Comparison of ENCODE assay signal across 23 cellular contexts in the genomic region with DNA sequence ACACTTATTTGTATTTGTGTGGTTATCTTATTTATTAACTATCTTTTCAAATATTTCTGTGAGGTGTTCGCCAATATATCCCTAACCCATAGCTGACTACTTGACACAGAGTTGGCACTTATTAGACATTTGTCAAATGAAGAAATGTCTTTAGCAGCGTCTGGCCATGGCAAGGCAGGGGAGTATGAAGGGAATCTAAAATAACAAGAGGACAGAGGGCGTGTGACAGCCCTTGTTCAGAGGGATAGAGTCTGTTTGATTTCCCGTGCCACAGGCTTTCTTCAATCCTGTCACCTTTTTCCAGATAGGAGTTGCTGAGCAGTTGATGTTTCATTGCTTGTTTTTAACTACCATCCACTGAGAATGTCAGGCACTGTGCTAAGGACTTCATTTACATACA. TPM values are rescaled to one million over a fixed set of nuclear protein-coding genes. Genes with fewer than 3 reads are reported as not detected.
DNase-seq lines count a peak whose midpoint lies in the region; ATAC-seq, FAIRE-seq and TF ChIP-seq lines count a peak whose summit lies in the region.
"Had no signal": no experiment of that assay in that cellular context is flagged by ENCODE, and none has a peak within 500 bp of the region (broad histone marks: within the 10 kb centered on the region; RNA-seq: fewer than 3 reads in every experiment).

No MANE protein-coding gene starts in this region.

- POLR2A ChIA-PET in K562 (lab: Yijun Ruan, JAX), result interaction anchor here (1.0 kb wide), 1 partner anchor 10 kb away, joined by 3 read pairs; no protein-coding TSS in a partner anchor

- H3K9me3 ChIP-seq in DND-41 (ENCODE audit: insufficient read depth, low read length, severe bottlenecking) (no peaks in the 10 kb centered on the region), K562 (replicated peaks; ENCODE audit: control insufficient read depth, insufficient read depth, low read depth, low read length) (no peaks in the 10 kb centered on the region; the same call in none of the 2 replicates), heart left ventricle (no peaks in the 10 kb centered on the region), right cardiac atrium (ENCODE audit: control insufficient read depth, low read length) (no peaks in the 10 kb centered on the region)
- H3K9me3 ChIP-seq: Caco-2 had no signal

- H3K36me3 ChIP-seq in DND-41 (ENCODE audit: insufficient read depth, low read length) (no peaks in the 10 kb centered on the region), K562 (ENCODE audit: control insufficient read depth, insufficient read depth, low read length) (no peaks in the 10 kb centered on the region; the same call in 2 of the 3 replicates), heart left ventricle (no peaks in the 10 kb centered on the region)

- H3K4me3 ChIP-seq in DND-41 (ENCODE audit: low read depth in 1 of 2, low read length in 2 of 2), result no peak overlapping the region
- no peak overlapping the region for H3K4me3 ChIP-seq in K562
- H3K4me3 ChIP-seq in heart left ventricle, result no peak overlapping the region
- H3K4me3 ChIP-seq in right cardiac atrium (ENCODE audit: low read length), result no peak overlapping the region
- H3K4me3 ChIP-seq: PC-9 had no signal

- TF ChIP-seq POLR2A in K562 (conservative IDR thresholded peaks at IDR 0.05) (no peak), heart left ventricle (IDR thresholded peaks at IDR 0.05) (no peak)

- TF ChIP-seq RAD21 in K562 (CRISPR knock-in tag; conservative IDR thresholded peaks at IDR 0.05 in 1 of 2, IDR thresholded peaks at IDR 0.05 in 1 of 2), result no peak

- TF ChIP-seq EP300 in K562 (IDR thresholded peaks at IDR 0.05; ENCODE audit: low read length), result no peak

- in situ Hi-C loops in K562 (cut with MboI), result no loop called here

- no peak for ATAC-seq in DND-41 (ENCODE audit: insufficient read depth, low read depth)
- no peak for ATAC-seq in K562
- peak; percentile 50 to 75 (median 66) for ATAC-seq in heart left ventricle
- ATAC-seq in right cardiac atrium, result peak; percentile 88 to 91
- ATAC-seq in HG03432 (IDR thresholded peaks at IDR 0.05; ENCODE audit: unreplicated experiment), result no peak
- ATAC-seq in GM21786 (IDR thresholded peaks at IDR 0.05; ENCODE audit: unreplicated experiment), result no peak
- ATAC-seq: CD8-positive, alpha-beta T cell had no signal

- WGBS in K562 (ENCODE audit: insufficient coverage, low coverage, missing lambda C conversion rate), result 59% methylated on average over 4 of the region's 4 CpGs
- 50 to 73% (median 55%) methylated on average over 4 of the region's 4 CpGs for WGBS in heart left ventricle, 4 donors
- WGBS in right cardiac atrium, result 67% methylated on average over 4 of the region's 4 CpGs

- H2AFZ ChIP-seq in DND-41 (ENCODE audit: low read depth, low read length) (no peak overlapping the region), K562 (ENCODE audit: low read depth, low read length) (no peak overlapping the region)
- H2AFZ ChIP-seq: PC-9 had no signal

- BruUV-seq in K562 (replicated peaks; lab: Mats Ljungman, UMichigan), result no TSS peak

- H3K4me1 ChIP-seq in DND-41 (ENCODE audit: insufficient read depth, low read length), result no peaks in the 10 kb centered on the region
- H3K4me1 ChIP-seq in K562 (replicated peaks in 1 of 2; ENCODE audit: control insufficient read depth in 2 of 2, insufficient read depth in 2 of 2, low read length in 2 of 2), result peaks cover 3 to 12% of the 10 kb centered on the region in 2 experiments; a peak in 4 of 5 replicates
- no peaks in the 10 kb centered on the region for H3K4me1 ChIP-seq in heart left ventricle
- H3K4me1 ChIP-seq in right cardiac atrium (ENCODE audit: control insufficient read depth, insufficient read depth, low read length), result no peaks in the 10 kb centered on the region

- no peak overlapping the region for H3K9ac ChIP-seq in DND-41 (ENCODE audit: low read depth, low read length)
- H3K9ac ChIP-seq in K562 (ENCODE audit: insufficient read depth in 1 of 2, low read depth in 2 of 2, low read length in 2 of 2), result no peak overlapping the region

- intact Hi-C loops in K562 (cut with micrococcal nuclease), result no loop called here
- intact Hi-C loops in heart left ventricle (cut with DNase I), result no loop called here
- intact Hi-C loops in right cardiac atrium (cut with DNase I), result no loop called here

- TF ChIP-seq CTCF in DND-41 (IDR thresholded peaks at IDR 0.05; ENCODE audit: borderline replicate concordance, extremely low read depth, low read length, poor library complexity, severe bottlenecking) (no peak), K562 (IDR thresholded peaks at IDR 0.05 in 2 of 3, conservative IDR thresholded peaks at IDR 0.05 in 1 of 3; ENCODE audit: insufficient read depth in 2 of 3, low read depth in 1 of 3, low read length in 3 of 3) (no peak), heart left ventricle (IDR thresholded peaks at IDR 0.05) (no peak)

- H4K20me1 ChIP-seq in DND-41 (ENCODE audit: insufficient read depth, low read length), result no peaks in the 10 kb centered on the region
- H4K20me1 ChIP-seq in K562 (replicated peaks; ENCODE audit: control insufficient read depth, insufficient read depth, low read length), result no peaks in the 10 kb centered on the region

- no peak for FAIRE-seq in K562 (lab: Jason Lieb, UNC)
- FAIRE-seq: A204.1, GM12891 had no signal

- H3K4me2 ChIP-seq in DND-41 (ENCODE audit: insufficient read depth, low read length), result no peak overlapping the region
- no peak overlapping the region for H3K4me2 ChIP-seq in K562 (ENCODE audit: insufficient read depth, low read length)
- H3K4me2 ChIP-seq: PC-9 had no signal

- H3K27me3 ChIP-seq in DND-41 (ENCODE audit: insufficient read depth, low read length, poor library complexity) (no peaks in the 10 kb centered on the region), K562 (ENCODE audit: control insufficient read depth in 2 of 2, insufficient read depth in 2 of 2, low read length in 2 of 2) (no peaks in the 10 kb centered on the region), heart left ventricle (no peaks in the 10 kb centered on the region), right cardiac atrium (ENCODE audit: control insufficient read depth, insufficient read depth) (no peaks in the 10 kb centered on the region)

- H3K27ac ChIP-seq in DND-41 (ENCODE audit: low read length), result 0 out of 2 replicates have a peak overlapping the region, but pooled peaks have one; percentile 1
- no peak overlapping the region for H3K27ac ChIP-seq in K562 (ENCODE audit: extremely low read depth, low read depth, low read length)
- peak overlapping the region in 2 of 12 donors; percentile 12 to 24 for H3K27ac ChIP-seq in heart left ventricle
- peak overlapping the region; percentile 6 for H3K27ac ChIP-seq in right cardiac atrium (ENCODE audit: low read length)
- H3K27ac ChIP-seq: PC-9 had no signal

- no peaks in the 10 kb centered on the region for H3K79me2 ChIP-seq in DND-41 (ENCODE audit: insufficient read depth, low read length)
- H3K79me2 ChIP-seq in K562 (ENCODE audit: control insufficient read depth, insufficient read depth, low read length), result no peaks in the 10 kb centered on the region

- CTCF ChIA-PET in K562 (lab: Yijun Ruan, JAX; ENCODE audit: low intra/inter-chr PET ratio), result no interaction called here

- H3K9me1 ChIP-seq in K562 (ENCODE audit: control insufficient read depth, insufficient read depth, low read length), result no peaks in the 10 kb centered on the region

- no peak for DNase-seq in DND-41
- DNase-seq in K562 (ENCODE audit: extremely low read depth in 1 of 4, low spot score in 3 of 4), result no peak
- DNase-seq in heart left ventricle, result no peak
- DNase-seq in right cardiac atrium, result peak in 1 of 3 donors; percentile 54
- no peak for DNase-seq in stimulated activated naive CD4-positive, alpha-beta T cell (lab: John Stamatoyannopoulos, UW)
- no peak for DNase-seq in AG08396 (ENCODE audit: low spot score)
- DNase-seq: C1 segment of cervical spinal cord; Caco-2; CD8-positive, alpha-beta T cell; DMS79; GF-D8; H7; KG1; MM.1S; NCI-H2029; NCI-H2227 treated with DMSO at 0.1 percent for 48 hours; NCI-H526 treated with DMSO at 0.1 percent for 48 hours; PC-9; SHP77 had no signal

TF ChIP-seq in K562, 482 proteins besides CTCF, POLR2A, EP300 and RAD21:
- TF ChIP-seq ILF3 (IDR thresholded peaks at IDR 0.05; ENCODE audit: borderline replicate concordance), result no peak
- 0 out of 2 replicates have a peak, but pooled peaks have one; percentile 35 for TF ChIP-seq ADNP (tag; IDR thresholded peaks at IDR 0.05)
- no peak for TF ChIP-seq KDM2B (CRISPR knock-in tag; IDR thresholded peaks at IDR 0.05)
- no peak for TF ChIP-seq NR4A1 (CRISPR knock-in tag; IDR thresholded peaks at IDR 0.05)
- TF ChIP-seq NR4A1 (tag; IDR thresholded peaks at IDR 0.05), result no peak
- no peak for TF ChIP-seq NELFE (IDR thresholded peaks at IDR 0.05; ENCODE audit: insufficient read depth, insufficient read length)

RNA-seq across cellular contexts. Expression of a gene that starts 53.6 kb away (rescaled TPM):
- total RNA-seq in K562 (2011; cell fraction: chromatin; rRNA removed; ENCODE audit: low replicate concordance), result 34.4 and 95.3 TPM in 2 replicates
- 38.0 and 44.5 TPM in 2 replicates for total RNA-seq in K562 (2011; cell fraction: nucleolus; rRNA removed)
- total RNA-seq in K562 (2011; cell fraction: nucleoplasm; rRNA removed), result 59.2 and 86.5 TPM in 2 replicates
- total RNA-seq in K562 (2014; rRNA removed), result 16.7 and 20.6 TPM in 2 replicates
- 40.1 and 42.6 TPM in 2 replicates for total RNA-seq in K562 (2014; rRNA removed; fragmentation: Illumina TruSeq; extraction: Trizol)
- 36.5 and 37.7 TPM in 2 replicates for total RNA-seq in K562 (2015; rRNA removed; fragmentation: Illumina TruSeq; extraction: Trizol)
- 34.8 and 35.5 TPM in 2 replicates for total RNA-seq in K562 (2021)
- polyA plus RNA-seq in K562 (2011; rRNA removed), result 34.2 and 37.8 TPM in 2 replicates
- 7.7 and 16.7 TPM in 2 replicates for polyA plus RNA-seq in K562 (2011; cell fraction: cytosol; rRNA removed)
- polyA plus RNA-seq in K562 (2011; cell fraction: nucleus; rRNA removed), result 18.3 and 28.9 TPM in 2 replicates
- 13.0 and 15.7 TPM in 2 replicates for polyA plus RNA-seq in K562 (2012)
- polyA plus RNA-seq in K562 (2014; fragmentation: Illumina TruSeq; extraction: Trizol), result 20.6 and 23.1 TPM in 2 replicates
- 10 to 100 TPM; 14.5 to 18.2 TPM for polyA plus RNA-seq in K562 (2014; fragmentation: Nextera tagmentation; extraction: Ambion mirVana)
- polyA plus RNA-seq in K562 (2014; rRNA removed), result 12.5 and 13.7 TPM in 2 replicates
- polyA minus RNA-seq in K562 (2011; rRNA and poly(A)+ RNA removed), result 118 and 121 TPM in 2 replicates
- polyA minus RNA-seq in K562 (2011; cell fraction: cytosol; rRNA and poly(A)+ RNA removed), result 26.0 and 45.5 TPM in 2 replicates
- polyA minus RNA-seq in K562 (2011; cell fraction: nucleus; rRNA and poly(A)+ RNA removed), result 28.3 and 51.6 TPM in 2 replicates
- 10 to 100 TPM in 4 of 9 donors, 1 to 10 TPM in 5; 4.0 to 18.2 (median 9.2) TPM for total RNA-seq in heart left ventricle
- 10 to 100 TPM in 1 of 2 donors, 1 to 10 TPM in 1; 3.1 to 10.2 TPM for polyA plus RNA-seq in heart left ventricle
- 10 to 100 TPM; 13.3 to 17.9 (median 14.5) TPM for total RNA-seq in right cardiac atrium
- 4.3 TPM for polyA plus RNA-seq in right cardiac atrium

Comparison
In these comparisons a context has a peak if more than half of its experiments do, and no peak if none do; other contexts are left out.
1. ATAC-seq: peak in heart left ventricle (4 of 4) and right cardiac atrium (2 of 2); none in DND-41 (single experiment), K562 (single experiment), HG03432 (single experiment) and GM21786 (single experiment).